Comparison of ENCODE assay signal across 1 cellular context in the genomic region with DNA sequence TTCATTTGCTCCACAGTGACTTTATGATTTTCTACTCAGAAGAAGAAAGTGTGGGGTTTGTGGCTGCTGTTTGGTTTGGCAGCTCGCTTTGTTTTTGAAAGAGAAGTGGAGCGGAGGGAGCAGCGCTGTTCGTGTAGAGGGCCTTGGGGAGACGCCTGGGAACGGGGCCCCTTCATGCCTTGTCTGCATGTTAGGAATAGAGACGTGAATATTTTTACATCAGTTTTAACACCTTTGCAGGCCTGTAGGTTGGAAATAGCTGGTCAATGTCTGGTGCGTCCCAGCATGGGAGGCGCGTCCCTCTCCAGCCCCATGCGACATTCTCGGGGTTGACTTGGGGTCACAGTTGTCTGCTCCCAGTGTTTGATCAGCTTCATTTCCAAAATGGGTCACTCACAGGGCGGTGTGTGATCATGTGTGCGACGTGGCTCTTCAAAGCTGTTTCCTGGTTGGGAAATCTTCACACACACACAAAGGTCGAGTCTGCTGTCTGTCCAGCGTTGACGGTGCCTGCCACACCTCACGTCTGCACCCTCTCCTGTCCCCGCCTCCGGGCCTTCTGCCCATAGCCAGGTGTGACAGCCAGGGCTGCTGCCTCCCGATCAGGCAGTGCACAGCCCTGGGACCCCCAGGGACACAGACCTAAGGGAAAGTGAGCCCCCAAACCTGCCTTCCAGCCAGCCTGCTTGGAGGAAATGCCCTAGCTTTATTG.
TF ChIP-seq lines count a peak whose summit lies in the region.

No MANE protein-coding gene starts in this region.

TF ChIP-seq in HepG2, 621 proteins besides CTCF, POLR2A, EP300 and RAD21 (continued from another document and continues in another):
- no peak for TF ChIP-seq AFF4 (CRISPR knock-in tag; IDR thresholded peaks at IDR 0.05)
- peak; percentile 99 for TF ChIP-seq THRA (CRISPR knock-in tag; IDR thresholded peaks at IDR 0.05; ENCODE audit: borderline replicate concordance)
- no peak for TF ChIP-seq ZEB1 (IDR thresholded peaks at IDR 0.05; ENCODE audit: insufficient replicate concordance, low read depth)
- TF ChIP-seq THYN1 (CRISPR knock-in tag; IDR thresholded peaks at IDR 0.05; ENCODE audit: borderline replicate concordance, low read depth): no peak
- no peak for TF ChIP-seq EED (CRISPR knock-in tag; IDR thresholded peaks at IDR 0.05)
- TF ChIP-seq SPEN (CRISPR knock-in tag; IDR thresholded peaks at IDR 0.05; ENCODE audit: low read depth): peak; percentile 94
- TF ChIP-seq SRY (CRISPR knock-in tag; IDR thresholded peaks at IDR 0.05): 0 out of 2 replicates have a peak, but pooled peaks have one; percentile 75
- peak; percentile 95; the same call in 1 of the 2 replicates for TF ChIP-seq HMG20A (CRISPR knock-in tag; IDR thresholded peaks at IDR 0.05; ENCODE audit: borderline replicate concordance)
- TF ChIP-seq, protein P1, sequence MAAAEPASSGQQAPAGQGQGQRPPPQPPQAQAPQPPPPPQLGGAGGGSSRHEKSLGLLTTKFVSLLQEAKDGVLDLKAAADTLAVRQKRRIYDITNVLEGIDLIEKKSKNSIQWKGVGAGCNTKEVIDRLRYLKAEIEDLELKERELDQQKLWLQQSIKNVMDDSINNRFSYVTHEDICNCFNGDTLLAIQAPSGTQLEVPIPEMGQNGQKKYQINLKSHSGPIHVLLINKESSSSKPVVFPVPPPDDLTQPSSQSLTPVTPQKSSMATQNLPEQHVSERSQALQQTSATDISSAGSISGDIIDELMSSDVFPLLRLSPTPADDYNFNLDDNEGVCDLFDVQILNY (CRISPR knock-in tag; conservative IDR thresholded peaks at IDR 0.05): no peak
- TF ChIP-seq CBX2 (IDR thresholded peaks at IDR 0.05; ENCODE audit: low read depth, low read length): no peak
- no peak for TF ChIP-seq CBX2 (CRISPR knock-in tag; IDR thresholded peaks at IDR 0.05; ENCODE audit: low read depth)
- TF ChIP-seq, protein P2, sequence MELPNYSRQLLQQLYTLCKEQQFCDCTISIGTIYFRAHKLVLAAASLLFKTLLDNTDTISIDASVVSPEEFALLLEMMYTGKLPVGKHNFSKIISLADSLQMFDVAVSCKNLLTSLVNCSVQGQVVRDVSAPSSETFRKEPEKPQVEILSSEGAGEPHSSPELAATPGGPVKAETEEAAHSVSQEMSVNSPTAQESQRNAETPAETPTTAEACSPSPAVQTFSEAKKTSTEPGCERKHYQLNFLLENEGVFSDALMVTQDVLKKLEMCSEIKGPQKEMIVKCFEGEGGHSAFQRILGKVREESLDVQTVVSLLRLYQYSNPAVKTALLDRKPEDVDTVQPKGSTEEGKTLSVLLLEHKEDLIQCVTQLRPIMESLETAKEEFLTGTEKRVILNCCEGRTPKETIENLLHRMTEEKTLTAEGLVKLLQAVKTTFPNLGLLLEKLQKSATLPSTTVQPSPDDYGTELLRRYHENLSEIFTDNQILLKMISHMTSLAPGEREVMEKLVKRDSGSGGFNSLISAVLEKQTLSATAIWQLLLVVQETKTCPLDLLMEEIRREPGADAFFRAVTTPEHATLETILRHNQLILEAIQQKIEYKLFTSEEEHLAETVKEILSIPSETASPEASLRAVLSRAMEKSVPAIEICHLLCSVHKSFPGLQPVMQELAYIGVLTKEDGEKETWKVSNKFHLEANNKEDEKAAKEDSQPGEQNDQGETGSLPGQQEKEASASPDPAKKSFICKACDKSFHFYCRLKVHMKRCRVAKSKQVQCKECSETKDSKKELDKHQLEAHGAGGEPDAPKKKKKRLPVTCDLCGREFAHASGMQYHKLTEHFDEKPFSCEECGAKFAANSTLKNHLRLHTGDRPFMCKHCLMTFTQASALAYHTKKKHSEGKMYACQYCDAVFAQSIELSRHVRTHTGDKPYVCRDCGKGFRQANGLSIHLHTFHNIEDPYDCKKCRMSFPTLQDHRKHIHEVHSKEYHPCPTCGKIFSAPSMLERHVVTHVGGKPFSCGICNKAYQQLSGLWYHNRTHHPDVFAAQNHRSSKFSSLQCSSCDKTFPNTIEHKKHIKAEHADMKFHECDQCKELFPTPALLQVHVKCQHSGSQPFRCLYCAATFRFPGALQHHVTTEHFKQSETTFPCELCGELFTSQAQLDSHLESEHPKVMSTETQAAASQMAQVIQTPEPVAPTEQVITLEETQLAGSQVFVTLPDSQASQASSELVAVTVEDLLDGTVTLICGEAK (IDR thresholded peaks at IDR 0.05): no peak
- TF ChIP-seq, protein P2 (CRISPR knock-in tag; IDR thresholded peaks at IDR 0.05): peak; percentile 89
- TF ChIP-seq, protein P3, sequence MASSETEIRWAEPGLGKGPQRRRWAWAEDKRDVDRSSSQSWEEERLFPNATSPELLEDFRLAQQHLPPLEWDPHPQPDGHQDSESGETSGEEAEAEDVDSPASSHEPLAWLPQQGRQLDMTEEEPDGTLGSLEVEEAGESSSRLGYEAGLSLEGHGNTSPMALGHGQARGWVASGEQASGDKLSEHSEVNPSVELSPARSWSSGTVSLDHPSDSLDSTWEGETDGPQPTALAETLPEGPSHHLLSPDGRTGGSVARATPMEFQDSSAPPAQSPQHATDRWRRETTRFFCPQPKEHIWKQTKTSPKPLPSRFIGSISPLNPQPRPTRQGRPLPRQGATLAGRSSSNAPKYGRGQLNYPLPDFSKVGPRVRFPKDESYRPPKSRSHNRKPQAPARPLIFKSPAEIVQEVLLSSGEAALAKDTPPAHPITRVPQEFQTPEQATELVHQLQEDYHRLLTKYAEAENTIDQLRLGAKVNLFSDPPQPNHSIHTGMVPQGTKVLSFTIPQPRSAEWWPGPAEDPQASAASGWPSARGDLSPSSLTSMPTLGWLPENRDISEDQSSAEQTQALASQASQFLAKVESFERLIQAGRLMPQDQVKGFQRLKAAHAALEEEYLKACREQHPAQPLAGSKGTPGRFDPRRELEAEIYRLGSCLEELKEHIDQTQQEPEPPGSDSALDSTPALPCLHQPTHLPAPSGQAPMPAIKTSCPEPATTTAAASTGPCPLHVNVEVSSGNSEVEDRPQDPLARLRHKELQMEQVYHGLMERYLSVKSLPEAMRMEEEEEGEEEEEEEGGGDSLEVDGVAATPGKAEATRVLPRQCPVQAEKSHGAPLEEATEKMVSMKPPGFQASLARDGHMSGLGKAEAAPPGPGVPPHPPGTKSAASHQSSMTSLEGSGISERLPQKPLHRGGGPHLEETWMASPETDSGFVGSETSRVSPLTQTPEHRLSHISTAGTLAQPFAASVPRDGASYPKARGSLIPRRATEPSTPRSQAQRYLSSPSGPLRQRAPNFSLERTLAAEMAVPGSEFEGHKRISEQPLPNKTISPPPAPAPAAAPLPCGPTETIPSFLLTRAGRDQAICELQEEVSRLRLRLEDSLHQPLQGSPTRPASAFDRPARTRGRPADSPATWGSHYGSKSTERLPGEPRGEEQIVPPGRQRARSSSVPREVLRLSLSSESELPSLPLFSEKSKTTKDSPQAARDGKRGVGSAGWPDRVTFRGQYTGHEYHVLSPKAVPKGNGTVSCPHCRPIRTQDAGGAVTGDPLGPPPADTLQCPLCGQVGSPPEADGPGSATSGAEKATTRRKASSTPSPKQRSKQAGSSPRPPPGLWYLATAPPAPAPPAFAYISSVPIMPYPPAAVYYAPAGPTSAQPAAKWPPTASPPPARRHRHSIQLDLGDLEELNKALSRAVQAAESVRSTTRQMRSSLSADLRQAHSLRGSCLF (CRISPR knock-in tag; IDR thresholded peaks at IDR 0.05; ENCODE audit: borderline replicate concordance): no peak
- TF ChIP-seq, protein P4, sequence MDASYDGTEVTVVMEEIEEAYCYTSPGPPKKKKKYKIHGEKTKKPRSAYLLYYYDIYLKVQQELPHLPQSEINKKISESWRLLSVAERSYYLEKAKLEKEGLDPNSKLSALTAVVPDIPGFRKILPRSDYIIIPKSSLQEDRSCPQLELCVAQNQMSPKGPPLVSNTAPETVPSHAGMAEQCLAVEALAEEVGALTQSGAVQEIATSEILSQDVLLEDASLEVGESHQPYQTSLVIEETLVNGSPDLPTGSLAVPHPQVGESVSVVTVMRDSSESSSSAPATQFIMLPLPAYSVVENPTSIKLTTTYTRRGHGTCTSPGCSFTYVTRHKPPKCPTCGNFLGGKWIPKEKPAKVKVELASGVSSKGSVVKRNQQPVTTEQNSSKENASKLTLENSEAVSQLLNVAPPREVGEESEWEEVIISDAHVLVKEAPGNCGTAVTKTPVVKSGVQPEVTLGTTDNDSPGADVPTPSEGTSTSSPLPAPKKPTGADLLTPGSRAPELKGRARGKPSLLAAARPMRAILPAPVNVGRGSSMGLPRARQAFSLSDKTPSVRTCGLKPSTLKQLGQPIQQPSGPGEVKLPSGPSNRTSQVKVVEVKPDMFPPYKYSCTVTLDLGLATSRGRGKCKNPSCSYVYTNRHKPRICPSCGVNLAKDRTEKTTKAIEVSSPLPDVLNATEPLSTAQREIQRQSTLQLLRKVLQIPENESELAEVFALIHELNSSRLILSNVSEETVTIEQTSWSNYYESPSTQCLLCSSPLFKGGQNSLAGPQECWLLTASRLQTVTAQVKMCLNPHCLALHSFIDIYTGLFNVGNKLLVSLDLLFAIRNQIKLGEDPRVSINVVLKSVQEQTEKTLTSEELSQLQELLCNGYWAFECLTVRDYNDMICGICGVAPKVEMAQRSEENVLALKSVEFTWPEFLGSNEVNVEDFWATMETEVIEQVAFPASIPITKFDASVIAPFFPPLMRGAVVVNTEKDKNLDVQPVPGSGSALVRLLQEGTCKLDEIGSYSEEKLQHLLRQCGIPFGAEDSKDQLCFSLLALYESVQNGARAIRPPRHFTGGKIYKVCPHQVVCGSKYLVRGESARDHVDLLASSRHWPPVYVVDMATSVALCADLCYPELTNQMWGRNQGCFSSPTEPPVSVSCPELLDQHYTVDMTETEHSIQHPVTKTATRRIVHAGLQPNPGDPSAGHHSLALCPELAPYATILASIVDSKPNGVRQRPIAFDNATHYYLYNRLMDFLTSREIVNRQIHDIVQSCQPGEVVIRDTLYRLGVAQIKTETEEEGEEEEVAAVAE (CRISPR knock-in tag; IDR thresholded peaks at IDR 0.05; ENCODE audit: borderline replicate concordance): peak; percentile 72; the same call in 1 of the 2 replicates
- TF ChIP-seq HNF1B (CRISPR knock-in tag; IDR thresholded peaks at IDR 0.05): peak; percentile 98
- peak; percentile 63; the same call in 1 of the 2 replicates for TF ChIP-seq ZNF703 (CRISPR knock-in tag; IDR thresholded peaks at IDR 0.05; ENCODE audit: borderline replicate concordance)
